In the genomic region with DNA sequence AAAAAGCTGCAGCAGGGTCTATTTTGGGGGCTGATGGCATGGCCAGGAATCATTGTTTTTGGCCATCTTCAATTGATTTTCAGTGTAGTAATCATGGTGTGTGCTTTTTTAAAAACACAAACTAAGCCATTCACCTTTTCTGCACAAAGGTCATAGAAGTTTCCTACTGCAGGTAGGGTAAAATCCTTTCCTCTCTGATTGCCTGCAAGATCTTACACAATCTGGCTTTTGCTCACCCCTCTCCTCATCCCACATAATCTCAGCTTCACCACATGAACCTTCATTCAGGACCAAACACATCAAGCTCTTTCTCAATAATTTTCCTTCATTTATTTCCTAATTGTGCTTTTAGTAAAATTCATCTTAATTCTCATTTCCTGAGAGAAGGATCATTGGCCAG, we compare ENCODE assay signal across 9 cellular contexts. TPM values are rescaled to one million over a fixed set of nuclear protein-coding genes. Genes with fewer than 3 reads are reported as not detected.
A peak's percentile ranks its signal among the peaks of the same experiment; 100 is the strongest.
DNase-seq lines count a peak whose midpoint lies in the region; ATAC-seq lines count a peak whose summit lies in the region.
"Had no signal": no experiment of that assay in that cellular context is flagged by ENCODE, and none has a peak within 500 bp of the region (broad histone marks: within the 10 kb centered on the region; RNA-seq: fewer than 3 reads in every experiment).

No MANE protein-coding gene starts in this region.

- H3K36me3 Mint-ChIP-seq in activated naive CD8-positive, alpha-beta T cell treated with anti-CD3 and anti-CD28 coated beads, Interleukin-2, amount 50 U/mL, for 24 hours (ENCODE audit: low read depth), result peaks cover 11% of the 10 kb centered on the region

- no peaks in the 10 kb centered on the region for H3K27me3 Mint-ChIP-seq in activated naive CD8-positive, alpha-beta T cell treated with anti-CD3 and anti-CD28 coated beads, Interleukin-2, amount 50 U/mL, for 24 hours

- H3K27ac Mint-ChIP-seq in activated naive CD8-positive, alpha-beta T cell treated with anti-CD3 and anti-CD28 coated beads, Interleukin-2, amount 50 U/mL, for 24 hours, result peak overlapping the region; percentile 87

- ATAC-seq in GM18858 (IDR thresholded peaks at IDR 0.05; ENCODE audit: unreplicated experiment), result peak; percentile 4
- ATAC-seq in HG02885 (IDR thresholded peaks at IDR 0.05; ENCODE audit: poor library complexity, unreplicated experiment), result peak; percentile 23
- ATAC-seq in activated naive CD8-positive, alpha-beta T cell treated with anti-CD3 and anti-CD28 coated beads, Interleukin-2, amount 50 U/mL, for 24 hours, result no peak

- peaks cover 35% of the 10 kb centered on the region for H3K9me3 Mint-ChIP-seq in activated naive CD8-positive, alpha-beta T cell treated with anti-CD3 and anti-CD28 coated beads, Interleukin-2, amount 50 U/mL, for 24 hours

- no peak for DNase-seq in activated naive CD8-positive, alpha-beta T cell treated with anti-CD3 and anti-CD28 coated beads, Interleukin-2, amount 50 U/mL, for 24 hours
- DNase-seq in renal cortical epithelial cell (ENCODE audit: low read depth), result peak; percentile 54
- DNase-seq in cerebellar nuclear complex (lab: John Stamatoyannopoulos, UW), result no peak
- DNase-seq in NCI-H146 treated with DMSO at 0.1 percent for 48 hours (lab: John Stamatoyannopoulos, UW; ENCODE audit: unreplicated experiment), result no peak
- DNase-seq in T1000 (lab: John Stamatoyannopoulos, UW), result no peak
- DNase-seq: H7 had no signal

- peak overlapping the region; percentile 20 for H3K4me3 Mint-ChIP-seq in activated naive CD8-positive, alpha-beta T cell treated with anti-CD3 and anti-CD28 coated beads, Interleukin-2, amount 50 U/mL, for 24 hours

- H3K4me1 Mint-ChIP-seq in activated naive CD8-positive, alpha-beta T cell treated with anti-CD3 and anti-CD28 coated beads, Interleukin-2, amount 50 U/mL, for 24 hours, result peaks cover 41% of the 10 kb centered on the region

RNA-seq across cellular contexts. Expression of a gene that starts 38.3 kb away (rescaled TPM):
- total RNA-seq in renal cortical epithelial cell, result 0.05 and 0.17 TPM in 2 replicates
- total RNA-seq: H7 had no signal

RNA-seq across cellular contexts. Expression of a gene that starts 52.9 kb away (rescaled TPM):
- under 0.01 and 4.7 TPM in 2 replicates for total RNA-seq in renal cortical epithelial cell
- total RNA-seq: H7, posterior vena cava had no signal
